ENCODE assay signal across 13 cellular contexts in genomic region chr6:163324928-163325784, GRCh38.
DNase-seq lines count a peak whose midpoint lies in the region; ATAC-seq and TF ChIP-seq lines count a peak whose summit lies in the region.
"Had no signal": no experiment of that assay in that cellular context is flagged by ENCODE, and none has a peak within 500 bp of the region (broad histone marks: within the 10 kb centered on the region; RNA-seq: fewer than 3 reads in every experiment).

No MANE protein-coding gene starts in this region.

- H3K9me3 Mint-ChIP-seq in activated T-helper 17 cell treated with anti-CD3 and anti-CD28 coated beads, Interleukin-2, amount 50 U/mL, for 72 hours: no peaks in the 10 kb centered on the region
- peaks cover 3% of the 10 kb centered on the region for H3K9me3 Mint-ChIP-seq in activated CD4-positive, alpha-beta T cell treated with anti-CD3 and anti-CD28 coated beads, Interleukin-2, amount 10 ng/mL, durations not matched to agents 24 days and 14 days

- H3K36me3 ChIP-seq in smooth muscle cell (ENCODE audit: low read depth): no peaks in the 10 kb centered on the region

- H3K4me3 ChIP-seq in smooth muscle cell: no peak overlapping the region

- H4K20me1 ChIP-seq in smooth muscle cell (ENCODE audit: low read depth): no peaks in the 10 kb centered on the region

- no peaks in the 10 kb centered on the region for H3K79me2 ChIP-seq in smooth muscle cell (ENCODE audit: low read depth)

- no peak overlapping the region for H3K27ac Mint-ChIP-seq in activated T-helper 17 cell treated with anti-CD3 and anti-CD28 coated beads, Interleukin-2, amount 50 U/mL, for 72 hours
- H3K27ac Mint-ChIP-seq in activated CD4-positive, alpha-beta T cell treated with anti-CD3 and anti-CD28 coated beads, Interleukin-2, amount 10 ng/mL, durations not matched to agents 24 days and 14 days: no peak overlapping the region

- H3K4me1 ChIP-seq in smooth muscle cell (ENCODE audit: low read depth): peaks cover 10% of the 10 kb centered on the region

- no peaks in the 10 kb centered on the region for H3K9me3 ChIP-seq in smooth muscle cell (replicated peaks; ENCODE audit: low read depth)

- H2AFZ ChIP-seq in smooth muscle cell (ENCODE audit: low read depth): peak overlapping the region; percentile 28

- WGBS in smooth muscle cell (ENCODE audit: low lambda C conversion rate): 78% methylated on average over 13 of the region's 13 CpGs

- H3K27ac ChIP-seq in caudate nucleus (ENCODE audit: low read depth, low read length): peak overlapping the region; percentile 95
- H3K27ac ChIP-seq in smooth muscle cell (ENCODE audit: low read depth): no peak overlapping the region

- no peaks in the 10 kb centered on the region for H3K36me3 Mint-ChIP-seq in activated T-helper 17 cell treated with anti-CD3 and anti-CD28 coated beads, Interleukin-2, amount 50 U/mL, for 72 hours (ENCODE audit: low read depth)
- no peaks in the 10 kb centered on the region for H3K36me3 Mint-ChIP-seq in activated CD4-positive, alpha-beta T cell treated with anti-CD3 and anti-CD28 coated beads, Interleukin-2, amount 10 ng/mL, durations not matched to agents 24 days and 14 days (ENCODE audit: low read depth)

- no peak overlapping the region for H3K9ac ChIP-seq in smooth muscle cell (ENCODE audit: low read depth)

- peak overlapping the region; percentile 55 for H3K4me2 ChIP-seq in smooth muscle cell

- no peaks in the 10 kb centered on the region for H3F3A ChIP-seq in smooth muscle cell (ENCODE audit: low read depth)

- no peaks in the 10 kb centered on the region for H3K27me3 ChIP-seq in smooth muscle cell (ENCODE audit: low read depth)

- H3K27me3 Mint-ChIP-seq in activated T-helper 17 cell treated with anti-CD3 and anti-CD28 coated beads, Interleukin-2, amount 50 U/mL, for 72 hours: peaks cover 16% of the 10 kb centered on the region
- peaks cover 9% of the 10 kb centered on the region for H3K27me3 Mint-ChIP-seq in activated CD4-positive, alpha-beta T cell treated with anti-CD3 and anti-CD28 coated beads, Interleukin-2, amount 10 ng/mL, durations not matched to agents 24 days and 14 days

- peaks cover 6% of the 10 kb centered on the region for H3K4me1 Mint-ChIP-seq in activated T-helper 17 cell treated with anti-CD3 and anti-CD28 coated beads, Interleukin-2, amount 50 U/mL, for 72 hours
- no peaks in the 10 kb centered on the region for H3K4me1 Mint-ChIP-seq in activated CD4-positive, alpha-beta T cell treated with anti-CD3 and anti-CD28 coated beads, Interleukin-2, amount 10 ng/mL, durations not matched to agents 24 days and 14 days

- intact Hi-C loops in activated CD4-positive, alpha-beta T cell treated with anti-CD3 and anti-CD28 coated beads, Interleukin-2, amount 10 ng/mL, durations not matched to agents 24 days and 14 days (cut with micrococcal nuclease): no loop called here

- ATAC-seq in activated T-helper 17 cell treated with anti-CD3 and anti-CD28 coated beads, Interleukin-2, amount 50 U/mL, for 72 hours (replicated peaks): no peak
- no peak for ATAC-seq in GM19467 (IDR thresholded peaks at IDR 0.05; ENCODE audit: unreplicated experiment)

- TF ChIP-seq CTCF in smooth muscle cell (IDR thresholded peaks at IDR 0.05; ENCODE audit: borderline replicate concordance, insufficient read depth, poor library complexity, severe bottlenecking): no peak

- DNase-seq in Kasumi-1 (lab: John Stamatoyannopoulos, UW) (peak; percentile 9 to 17), caudate nucleus (lab: John Stamatoyannopoulos, UW) (peak in 48 of 61 donors; percentile 20 to 80 (median 60)), left kidney (ENCODE audit: low read depth, low spot score) (peak; percentile 78), smooth muscle cell (lab: John Stamatoyannopoulos, UW; ENCODE audit: unreplicated experiment) (no peak), NCI-H774 (lab: John Stamatoyannopoulos, UW) (no peak)
- no peak for DNase-seq in activated CD4-positive, alpha-beta T cell treated with anti-CD3 and anti-CD28 coated beads, Interleukin-2, amount 10 ng/mL, durations not matched to agents 24 days and 14 days
- DNase-seq: activated gamma-delta T cell treated with Interleukin-2 at 50 U/mL for 16 hours; DMS79 treated with DMSO at 0.1 percent for 48 hours; HCEC 1CT; NCI-H510A; stimulated activated CD4-positive, alpha-beta T cell treated with anti-CD3 and anti-CD28 coated beads, Interleukin-4, amount 100 ng/mL, for 4 hours had no signal

- no peak overlapping the region for H3K4me3 Mint-ChIP-seq in activated T-helper 17 cell treated with anti-CD3 and anti-CD28 coated beads, Interleukin-2, amount 50 U/mL, for 72 hours
- no peak overlapping the region for H3K4me3 Mint-ChIP-seq in activated CD4-positive, alpha-beta T cell treated with anti-CD3 and anti-CD28 coated beads, Interleukin-2, amount 10 ng/mL, durations not matched to agents 24 days and 14 days

Comparison
In these comparisons a context has a peak if more than half of its experiments do, and no peak if none do; other contexts are left out.
1. DNase-seq: peak in Kasumi-1 (2 of 2), caudate nucleus (48 of 61) and left kidney (single experiment); none in smooth muscle cell (single experiment), activated CD4-positive, alpha-beta T cell treated with anti-CD3 and anti-CD28 coated beads, Interleukin-2, amount 10 ng/mL, durations not matched to agents 24 days and 14 days (single experiment) and NCI-H774 (single experiment).